20 cellular contexts compared by ENCODE assay signal in genomic region chr1:63453232-63453631, GRCh38.
DNase-seq lines count a peak whose midpoint lies in the region; ATAC-seq and FAIRE-seq lines count a peak whose summit lies in the region.
"Had no signal": no experiment of that assay in that cellular context is flagged by ENCODE, and none has a peak within 500 bp of the region (broad histone marks: within the 10 kb centered on the region; RNA-seq: fewer than 3 reads in every experiment).

No MANE protein-coding gene starts in this region.

- 97 to 99% (median 99%) methylated on average over 2 of the region's 2 CpGs for WGBS in small intestine, 3 donors

- ATAC-seq in GM18511 (IDR thresholded peaks at IDR 0.05; ENCODE audit: unreplicated experiment) (peak; percentile 89), GM18907 (IDR thresholded peaks at IDR 0.05; ENCODE audit: unreplicated experiment) (peak; percentile 53), GM21423 (IDR thresholded peaks at IDR 0.05; ENCODE audit: unreplicated experiment) (peak; percentile 67), HG03432 (IDR thresholded peaks at IDR 0.05; ENCODE audit: unreplicated experiment) (peak; percentile 56), HG03095 (IDR thresholded peaks at IDR 0.05; ENCODE audit: unreplicated experiment) (no peak)
- ATAC-seq: CD8-positive, alpha-beta T cell; GM23338; HCT116; K562 had no signal

- H3K27me3 ChIP-seq in MG63 (no peaks in the 10 kb centered on the region), small intestine (ENCODE audit: control insufficient read depth in 2 of 2, insufficient read depth in 2 of 2, low read length in 2 of 2) (no peaks in the 10 kb centered on the region)
- H3K27me3 ChIP-seq: BLaER1 treated with 17β-estradiol and CSF1 and Interleukin-3, amounts not matched to agents 10 nM and 100 nM had no signal

- no peak overlapping the region for H3K27ac ChIP-seq in small intestine (ENCODE audit: low read depth in 1 of 2, low read length in 1 of 2)
- H3K27ac ChIP-seq: BLaER1 treated with 17β-estradiol and CSF1 and Interleukin-3, amounts not matched to agents 10 nM and 100 nM had no signal

- H3K9me3 ChIP-seq in MG63 (no peaks in the 10 kb centered on the region), small intestine (ENCODE audit: control insufficient read depth, low read depth) (no peaks in the 10 kb centered on the region)
- H3K9me3 ChIP-seq: BLaER1 treated with 17β-estradiol and CSF1 and Interleukin-3, amounts not matched to agents 10 nM and 100 nM had no signal

- H3K4me1 ChIP-seq in small intestine (ENCODE audit: control insufficient read depth in 2 of 2, insufficient read depth in 1 of 2, low read depth in 1 of 2, low read length in 1 of 2) = no peaks in the 10 kb centered on the region

- DNase-seq in MG63 (no peak), small intestine (no peak), LoVo (ENCODE audit: low spot score) (no peak)
- DNase-seq: 8988T; Calu3; CD8-positive, alpha-beta T cell; DMS79 treated with DMSO at 0.1 percent for 48 hours; GF-D8; HFFc6; IMR-90 had no signal

- no peak for FAIRE-seq in small intestine (lab: Jason Lieb, UNC)
- FAIRE-seq: HTR-8/SVneo, K562 had no signal

- H3K4me3 ChIP-seq in MG63 (no peak overlapping the region), small intestine (ENCODE audit: low read depth in 1 of 2, low read length in 2 of 2) (no peak overlapping the region)
- H3K4me3 ChIP-seq: BLaER1 treated with 17β-estradiol and CSF1 and Interleukin-3, amounts not matched to agents 10 nM and 100 nM; GM23338; K562 had no signal

- H3K36me3 ChIP-seq in MG63 (no peaks in the 10 kb centered on the region), small intestine (ENCODE audit: control insufficient read depth in 2 of 2, insufficient read depth in 2 of 2, low read length in 2 of 2) (no peaks in the 10 kb centered on the region)
